Comparison of ENCODE assay signal across 2 cellular contexts in the genomic region with DNA sequence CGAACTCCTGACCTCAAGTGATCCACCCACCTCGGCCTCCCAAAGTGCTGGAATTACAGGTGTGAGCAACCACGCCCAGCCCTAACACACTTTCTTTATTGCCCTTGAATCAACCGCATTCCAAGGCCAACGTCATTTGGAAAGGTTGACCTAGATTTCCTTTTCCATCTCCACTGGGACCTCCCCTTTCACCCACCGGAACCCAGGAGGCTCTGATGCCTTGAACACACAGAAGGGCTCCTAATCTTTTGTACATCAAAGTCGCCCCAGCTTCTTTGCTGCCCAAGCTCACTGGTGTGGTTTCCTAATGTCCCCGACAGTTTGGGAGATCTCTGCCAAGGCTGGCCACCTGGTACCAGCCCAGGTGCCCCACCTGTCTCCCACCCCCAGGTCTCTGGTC.
TF ChIP-seq lines count a peak whose summit lies in the region.

No MANE protein-coding gene starts in this region.

TF ChIP-seq in GM12878, 131 proteins besides CTCF, POLR2A, EP300 and RAD21:
- no peak for TF ChIP-seq PKNOX1 (IDR thresholded peaks at IDR 0.05)
- TF ChIP-seq CHD1 (IDR thresholded peaks at IDR 0.05; ENCODE audit: low read depth, low read length), result no peak
- TF ChIP-seq SMAD5 (IDR thresholded peaks at IDR 0.05; ENCODE audit: low read depth), result 0 out of 2 replicates have a peak, but pooled peaks have one; percentile 5

TF ChIP-seq in SK-N-SH, 30 proteins besides CTCF, POLR2A, EP300 and RAD21:
- TF ChIP-seq, protein P1, sequence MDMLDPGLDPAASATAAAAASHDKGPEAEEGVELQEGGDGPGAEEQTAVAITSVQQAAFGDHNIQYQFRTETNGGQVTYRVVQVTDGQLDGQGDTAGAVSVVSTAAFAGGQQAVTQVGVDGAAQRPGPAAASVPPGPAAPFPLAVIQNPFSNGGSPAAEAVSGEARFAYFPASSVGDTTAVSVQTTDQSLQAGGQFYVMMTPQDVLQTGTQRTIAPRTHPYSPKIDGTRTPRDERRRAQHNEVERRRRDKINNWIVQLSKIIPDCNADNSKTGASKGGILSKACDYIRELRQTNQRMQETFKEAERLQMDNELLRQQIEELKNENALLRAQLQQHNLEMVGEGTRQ (IDR thresholded peaks at IDR 0.05; ENCODE audit: borderline replicate concordance, low read depth, low read length), result no peak
- TF ChIP-seq MXI1 (IDR thresholded peaks at IDR 0.05; ENCODE audit: low read depth, low read length) (no peak), FOSL2 (IDR thresholded peaks at IDR 0.05; ENCODE audit: borderline replicate concordance, low read depth) (no peak), RCOR1 (IDR thresholded peaks at IDR 0.05; ENCODE audit: low read length) (no peak), TCF12 (IDR thresholded peaks at IDR 0.05) (no peak), RXRA (IDR thresholded peaks at IDR 0.05; ENCODE audit: borderline replicate concordance, low read depth) (no peak), SIN3A (IDR thresholded peaks at IDR 0.05; ENCODE audit: borderline replicate concordance, low read depth, low read length) (no peak), JUND (IDR thresholded peaks at IDR 0.05) (no peak), TAF1 (IDR thresholded peaks at IDR 0.05; ENCODE audit: borderline replicate concordance, low read depth, low read length) (no peak), GABPA (IDR thresholded peaks at IDR 0.05; ENCODE audit: low read depth) (no peak), GATA2 (CRISPR knock-in tag; IDR thresholded peaks at IDR 0.05) (no peak), NFIC (IDR thresholded peaks at IDR 0.05; ENCODE audit: borderline replicate concordance) (no peak), POLR2AphosphoS5 (IDR thresholded peaks at IDR 0.05; ENCODE audit: low read depth, low read length) (no peak), NRF1 (IDR thresholded peaks at IDR 0.05; ENCODE audit: low read depth, low read length) (no peak)
- TF ChIP-seq, protein P2, sequence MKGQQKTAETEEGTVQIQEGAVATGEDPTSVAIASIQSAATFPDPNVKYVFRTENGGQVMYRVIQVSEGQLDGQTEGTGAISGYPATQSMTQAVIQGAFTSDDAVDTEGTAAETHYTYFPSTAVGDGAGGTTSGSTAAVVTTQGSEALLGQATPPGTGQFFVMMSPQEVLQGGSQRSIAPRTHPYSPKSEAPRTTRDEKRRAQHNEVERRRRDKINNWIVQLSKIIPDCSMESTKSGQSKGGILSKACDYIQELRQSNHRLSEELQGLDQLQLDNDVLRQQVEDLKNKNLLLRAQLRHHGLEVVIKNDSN (IDR thresholded peaks at IDR 0.05; ENCODE audit: borderline replicate concordance, low read depth), result no peak
- TF ChIP-seq, protein P3, sequence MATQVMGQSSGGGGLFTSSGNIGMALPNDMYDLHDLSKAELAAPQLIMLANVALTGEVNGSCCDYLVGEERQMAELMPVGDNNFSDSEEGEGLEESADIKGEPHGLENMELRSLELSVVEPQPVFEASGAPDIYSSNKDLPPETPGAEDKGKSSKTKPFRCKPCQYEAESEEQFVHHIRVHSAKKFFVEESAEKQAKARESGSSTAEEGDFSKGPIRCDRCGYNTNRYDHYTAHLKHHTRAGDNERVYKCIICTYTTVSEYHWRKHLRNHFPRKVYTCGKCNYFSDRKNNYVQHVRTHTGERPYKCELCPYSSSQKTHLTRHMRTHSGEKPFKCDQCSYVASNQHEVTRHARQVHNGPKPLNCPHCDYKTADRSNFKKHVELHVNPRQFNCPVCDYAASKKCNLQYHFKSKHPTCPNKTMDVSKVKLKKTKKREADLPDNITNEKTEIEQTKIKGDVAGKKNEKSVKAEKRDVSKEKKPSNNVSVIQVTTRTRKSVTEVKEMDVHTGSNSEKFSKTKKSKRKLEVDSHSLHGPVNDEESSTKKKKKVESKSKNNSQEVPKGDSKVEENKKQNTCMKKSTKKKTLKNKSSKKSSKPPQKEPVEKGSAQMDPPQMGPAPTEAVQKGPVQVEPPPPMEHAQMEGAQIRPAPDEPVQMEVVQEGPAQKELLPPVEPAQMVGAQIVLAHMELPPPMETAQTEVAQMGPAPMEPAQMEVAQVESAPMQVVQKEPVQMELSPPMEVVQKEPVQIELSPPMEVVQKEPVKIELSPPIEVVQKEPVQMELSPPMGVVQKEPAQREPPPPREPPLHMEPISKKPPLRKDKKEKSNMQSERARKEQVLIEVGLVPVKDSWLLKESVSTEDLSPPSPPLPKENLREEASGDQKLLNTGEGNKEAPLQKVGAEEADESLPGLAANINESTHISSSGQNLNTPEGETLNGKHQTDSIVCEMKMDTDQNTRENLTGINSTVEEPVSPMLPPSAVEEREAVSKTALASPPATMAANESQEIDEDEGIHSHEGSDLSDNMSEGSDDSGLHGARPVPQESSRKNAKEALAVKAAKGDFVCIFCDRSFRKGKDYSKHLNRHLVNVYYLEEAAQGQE (IDR thresholded peaks at IDR 0.05; ENCODE audit: low read depth, low read length), result no peak
